In genomic region chr9:20466328-20467008, GRCh38 we compare ENCODE assay signal across 31 cellular contexts.
"Had no signal": no experiment of that assay in that cellular context is flagged by ENCODE, and none has a peak within 500 bp of the region (broad histone marks: within the 10 kb centered on the region; RNA-seq: fewer than 3 reads in every experiment).

No MANE protein-coding gene starts in this region.

- H3K9me3 ChIP-seq: colonic mucosa had no signal

- DNase-seq: activated B cell treated with CpG ODN at 0.5 μM for 24 hours; activated CD4-positive, alpha-beta memory T cell treated with anti-CD3 and anti-CD28 coated beads for 36 hours; activated CD4-positive, alpha-beta T cell treated with anti-CD3 and anti-CD28 coated beads for 4 hours; activated CD4-positive, alpha-beta T cell treated with anti-CD3 and anti-CD28 coated beads, Interleukin-2, amount 50 U/mL, for 1 hour; activated CD4-positive, CD25-positive, alpha-beta regulatory T cell treated with anti-CD3 and anti-CD28 coated beads, Interleukin-2, amount 50 U/mL, for 72 hours; activated CD8-positive, alpha-beta memory T cell treated with anti-CD3 and anti-CD28 coated beads, Interleukin-2, amount 50 U/mL, for 4 hours; activated gamma-delta T cell; activated naive CD4-positive, alpha-beta T cell treated with anti-CD3 and anti-CD28 coated beads for 36 hours; activated naive CD8-positive, alpha-beta T cell treated with anti-CD3 and anti-CD28 coated beads for 36 hours; activated T-cell treated with anti-CD3 and anti-CD28 coated beads, Interleukin-2, amount 50 U/mL, for 48 hours; amniotic stem cell; aorta; brain microvascular endothelial cell; colonic mucosa; Karpas-422; NCI-H1105; NCI-H1436; NCI-H1694; NCI-H1930; NCI-H2081 treated with DMSO at 0.1 percent for 48 hours; NCI-H345; NCI-H524 treated with DMSO at 0.1 percent for 48 hours; NK-92 treated with Interleukin-12 subunit alpha and Interleukin-12 subunit beta, amount 100 ng/mL, for 24 hours; PC-3; SW 1271; T-helper 1 cell; T-helper 2 cell; T-helper 9 cell had no signal

- H3K4me1 ChIP-seq: colonic mucosa had no signal

- H3K36me3 ChIP-seq: brain microvascular endothelial cell, colonic mucosa had no signal

- H3K4me3 ChIP-seq: colonic mucosa had no signal

- H3K27ac ChIP-seq: brain microvascular endothelial cell, colonic mucosa, RWPE1, VCaP had no signal

- H3K27me3 ChIP-seq: brain microvascular endothelial cell, colonic mucosa had no signal

- ATAC-seq: PC-3, Right ventricle myocardium inferior had no signal
